Comparison of ENCODE assay signal across 12 cellular contexts in the genomic region with DNA sequence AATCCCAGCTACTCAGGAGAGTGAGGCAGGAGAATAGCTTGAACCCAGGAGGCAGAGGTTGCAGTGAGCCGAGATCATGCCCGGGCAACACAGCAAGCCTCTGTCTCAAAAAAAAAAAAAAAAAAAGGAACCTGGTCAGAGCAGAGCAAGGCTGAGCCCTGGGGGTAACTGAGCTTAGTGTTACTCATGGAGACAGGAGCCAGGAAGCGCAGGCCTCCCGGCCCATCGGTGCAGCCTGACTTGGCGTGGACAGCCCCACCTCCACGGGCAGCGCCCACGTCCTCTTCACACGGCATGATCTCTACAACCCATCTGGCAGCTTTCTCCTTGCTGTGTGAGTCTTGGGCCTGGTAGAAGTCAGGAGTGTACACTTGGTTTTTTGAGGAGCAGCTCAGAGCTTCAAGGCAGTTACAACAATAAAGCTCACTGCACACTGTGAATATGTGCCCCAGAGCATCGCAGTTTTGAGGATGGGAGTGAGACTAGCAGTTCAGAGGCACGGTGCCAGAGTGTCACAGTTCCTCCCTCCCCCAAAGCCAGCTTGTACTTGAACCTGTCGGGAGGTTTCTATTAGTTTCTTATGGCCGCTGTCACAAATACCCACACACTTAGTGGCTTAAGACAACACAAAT.
DNase-seq lines count a peak whose midpoint lies in the region; ATAC-seq and TF ChIP-seq lines count a peak whose summit lies in the region.
"Had no signal": no experiment of that assay in that cellular context is flagged by ENCODE, and none has a peak within 500 bp of the region (broad histone marks: within the 10 kb centered on the region; RNA-seq: fewer than 3 reads in every experiment).

No MANE protein-coding gene starts in this region.

- ATAC-seq in GM21390 (IDR thresholded peaks at IDR 0.05; ENCODE audit: unreplicated experiment) = no peak
- ATAC-seq in CD8-positive, alpha-beta T cell = no peak
- ATAC-seq: activated CD4-positive, alpha-beta T cell treated with anti-CD3 and anti-CD28 coated beads for 36 hours had no signal

- peak overlapping the region; percentile 56 to 70 (median 57) for H3K27ac ChIP-seq in esophagus squamous epithelium
- H3K27ac ChIP-seq in CD8-positive, alpha-beta T cell (ENCODE audit: low read depth, low read length) = no peak overlapping the region
- H3K27ac ChIP-seq: sigmoid colon had no signal

- H3K4me1 Mint-ChIP-seq in progenitor cell of endocrine pancreas (ENCODE audit: low read depth) = peaks cover 64% of the 10 kb centered on the region
- H3K4me1 Mint-ChIP-seq in CD8-positive, alpha-beta T cell (ENCODE audit: low read depth) = peaks cover 11% of the 10 kb centered on the region

- DNase-seq in GM06990 (ENCODE audit: extremely low read depth, insufficient read length) (peak; percentile 26), SK-MEL-5 (ENCODE audit: low read depth, low spot score) (peak; percentile 8), esophagus squamous epithelium (lab: John Stamatoyannopoulos, UW) (no peak), progenitor cell of endocrine pancreas (ENCODE audit: low spot score, unreplicated experiment) (no peak), HT-29 (ENCODE audit: low spot score) (no peak)
- DNase-seq in CD8-positive, alpha-beta T cell = no peak
- DNase-seq: activated CD4-positive, alpha-beta T cell treated with anti-CD3 and anti-CD28 coated beads for 36 hours; NCI-H1105 treated with DMSO at 0.1 percent for 48 hours; sigmoid colon had no signal

- H3K4me3 ChIP-seq in GM06990 (replicated peaks; ENCODE audit: low read depth, low read length) (no peak overlapping the region), esophagus squamous epithelium (no peak overlapping the region)
- H3K4me3 ChIP-seq in CD8-positive, alpha-beta T cell (ENCODE audit: low read depth, low read length) = no peak overlapping the region
- H3K4me3 ChIP-seq: lung, sigmoid colon had no signal

- in situ Hi-C loops in SK-MEL-5 (cut with HindIII; ENCODE audit: low pct_unique_long_range_greater_than_20kb, low sequenced_read_pairs) = no loop called here

- peak overlapping the region; percentile 90 for H3K27ac Mint-ChIP-seq in progenitor cell of endocrine pancreas
- H3K27ac Mint-ChIP-seq in CD8-positive, alpha-beta T cell = no peak overlapping the region
- H3K27ac Mint-ChIP-seq: activated CD4-positive, alpha-beta T cell treated with anti-CD3 and anti-CD28 coated beads for 36 hours; activated naive CD8-positive, alpha-beta T cell had no signal

- no peaks in the 10 kb centered on the region for H3K9me3 Mint-ChIP-seq in progenitor cell of endocrine pancreas (ENCODE audit: low read depth)
- no peaks in the 10 kb centered on the region for H3K9me3 Mint-ChIP-seq in CD8-positive, alpha-beta T cell

- H3K27me3 ChIP-seq in GM06990 (replicated peaks; ENCODE audit: control insufficient read depth, insufficient read depth, low read length) = peaks cover 2% of the 10 kb centered on the region; the same call in 1 of the 2 replicates
- no peaks in the 10 kb centered on the region for H3K27me3 ChIP-seq in esophagus squamous epithelium
- H3K27me3 ChIP-seq in CD8-positive, alpha-beta T cell (ENCODE audit: insufficient read depth, low read length) = no peaks in the 10 kb centered on the region
- H3K27me3 ChIP-seq: sigmoid colon had no signal

- WGBS in esophagus squamous epithelium, 2 donors = 23 to 56% methylated on average over 13 to 14 of the region's 14 CpGs

- TF ChIP-seq CTCF in GM06990 (IDR thresholded peaks at IDR 0.05; ENCODE audit: insufficient read depth, low read length, poor library complexity, severe bottlenecking) = no peak
- no peak for TF ChIP-seq CTCF in esophagus squamous epithelium (IDR thresholded peaks at IDR 0.05)
- TF ChIP-seq CTCF in progenitor cell of endocrine pancreas (IDR thresholded peaks at IDR 0.05; ENCODE audit: unreplicated experiment) = no peak
- TF ChIP-seq CTCF in CD8-positive, alpha-beta T cell (IDR thresholded peaks at IDR 0.05) = no peak

- H3K36me3 ChIP-seq in GM06990 (ENCODE audit: control insufficient read depth, insufficient read depth, low read length) (no peaks in the 10 kb centered on the region), esophagus squamous epithelium (no peaks in the 10 kb centered on the region)
- H3K36me3 ChIP-seq in CD8-positive, alpha-beta T cell (ENCODE audit: insufficient read depth, low read length) = no peaks in the 10 kb centered on the region
- H3K36me3 ChIP-seq: sigmoid colon had no signal

- peaks cover 5% of the 10 kb centered on the region for H3K36me3 Mint-ChIP-seq in progenitor cell of endocrine pancreas (ENCODE audit: insufficient read depth)
- peaks cover 16% of the 10 kb centered on the region for H3K36me3 Mint-ChIP-seq in CD8-positive, alpha-beta T cell

- POLR2A ChIA-PET in CD8-positive, alpha-beta T cell (lab: Charles Lee) = no interaction called here

- no peaks in the 10 kb centered on the region for H3K27me3 Mint-ChIP-seq in progenitor cell of endocrine pancreas
- H3K27me3 Mint-ChIP-seq in CD8-positive, alpha-beta T cell (ENCODE audit: low read depth) = no peaks in the 10 kb centered on the region
- H3K27me3 Mint-ChIP-seq: activated CD4-positive, alpha-beta T cell treated with anti-CD3 and anti-CD28 coated beads for 36 hours; activated naive CD8-positive, alpha-beta T cell had no signal

- H3K4me1 ChIP-seq in esophagus squamous epithelium = peaks cover 0 to 30% (median 0%) of the 10 kb centered on the region in 3 donors
- H3K4me1 ChIP-seq in CD8-positive, alpha-beta T cell (ENCODE audit: insufficient read depth, low read length) = peaks cover 3% of the 10 kb centered on the region
- H3K4me1 ChIP-seq: sigmoid colon had no signal

- no peak for TF ChIP-seq POLR2A in esophagus squamous epithelium (IDR thresholded peaks at IDR 0.05)

- no peaks in the 10 kb centered on the region for H3K9me3 ChIP-seq in esophagus squamous epithelium
- H3K9me3 ChIP-seq in CD8-positive, alpha-beta T cell (ENCODE audit: low read length) = no peaks in the 10 kb centered on the region
- H3K9me3 ChIP-seq: sigmoid colon had no signal

- peak overlapping the region; percentile 37 for H3K4me3 Mint-ChIP-seq in progenitor cell of endocrine pancreas (ENCODE audit: low read depth)
- no peak overlapping the region for H3K4me3 Mint-ChIP-seq in CD8-positive, alpha-beta T cell
- H3K4me3 Mint-ChIP-seq: activated CD4-positive, alpha-beta T cell treated with anti-CD3 and anti-CD28 coated beads for 36 hours; activated naive CD8-positive, alpha-beta T cell had no signal

- intact Hi-C loops in esophagus squamous epithelium (cut with DNase I) = loop anchor here (5.0 kb wide), 1 partner anchor 74 kb away; no protein-coding TSS in a partner anchor
- intact Hi-C loops in CD8-positive, alpha-beta T cell (cut with DNase I, micrococcal nuclease) = no loop called here

- CTCF ChIA-PET in CD8-positive, alpha-beta T cell (lab: Charles Lee) = interaction anchor here (0.6 to 0.7 kb wide), 2 partner anchors 58 to 77 kb away, joined by 3 read pairs; no protein-coding TSS in a partner anchor

Comparison
In these comparisons a context has a peak if more than half of its experiments do, and no peak if none do; other contexts are left out.
1. DNase-seq: peak in GM06990 (single experiment) and SK-MEL-5 (single experiment); none in esophagus squamous epithelium (single experiment), progenitor cell of endocrine pancreas (single experiment), HT-29 (single experiment) and CD8-positive, alpha-beta T cell (0 of 7).